Comparison of ENCODE assay signal across 15 cellular contexts in the genomic region with DNA sequence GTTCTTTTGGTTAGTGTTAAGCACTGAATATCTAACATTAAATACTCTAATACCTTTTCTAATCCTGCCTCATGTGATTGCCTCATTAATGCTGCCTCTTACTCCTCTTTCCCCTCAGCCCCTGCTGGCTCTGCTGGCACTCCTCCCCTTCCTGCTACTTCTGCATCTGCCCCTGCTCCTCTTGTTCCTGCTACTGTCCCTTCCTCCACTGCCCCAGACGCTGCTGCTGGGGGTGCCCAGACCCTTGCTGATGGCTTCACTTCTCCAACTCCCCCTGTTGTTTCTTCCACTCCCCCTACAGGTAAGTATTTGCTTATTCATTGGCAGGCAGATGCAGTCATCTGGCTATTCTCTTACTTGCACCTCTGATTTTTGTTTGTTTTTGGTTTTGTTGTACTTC.
DNase-seq lines count a peak whose midpoint lies in the region; ATAC-seq, FAIRE-seq and TF ChIP-seq lines count a peak whose summit lies in the region.
"Had no signal": no experiment of that assay in that cellular context is flagged by ENCODE, and none has a peak within 500 bp of the region (broad histone marks: within the 10 kb centered on the region; RNA-seq: fewer than 3 reads in every experiment).

No MANE protein-coding gene starts in this region.

- no peaks in the 10 kb centered on the region for H3K79me2 ChIP-seq in keratinocyte (ENCODE audit: control insufficient read depth, insufficient read depth, low read length)

- peaks cover 0 to 2% of the 10 kb centered on the region in 2 experiments for H3K36me3 ChIP-seq in keratinocyte (ENCODE audit: control insufficient read depth in 2 of 2, extremely low read depth in 1 of 2, insufficient read depth in 2 of 2, low read length in 2 of 2)

- no peaks in the 10 kb centered on the region for H4K20me1 ChIP-seq in keratinocyte (ENCODE audit: control insufficient read depth, extremely low read depth, insufficient read depth, low read length)

- H3K4me3 ChIP-seq in cardiac fibroblast (replicated peaks in 1 of 2; ENCODE audit: low read depth in 2 of 2, low read length in 2 of 2), result no peak overlapping the region
- H3K4me3 ChIP-seq in keratinocyte (ENCODE audit: control insufficient read depth in 2 of 3, extremely low read depth in 1 of 3, insufficient read depth in 2 of 3, low read depth in 1 of 3, low read length in 3 of 3), result no peak overlapping the region

- H2AFZ ChIP-seq in keratinocyte (ENCODE audit: control insufficient read depth, low read length), result no peak overlapping the region

- peak; percentile 53 for FAIRE-seq in D721Med (lab: Jason Lieb, UNC)
- FAIRE-seq in keratinocyte (lab: Jason Lieb, UNC), result no peak
- no peak for FAIRE-seq in GM12892 (lab: Jason Lieb, UNC)

- H3K9ac ChIP-seq in keratinocyte (ENCODE audit: control insufficient read depth, extremely low read depth, insufficient read depth, low read length), result no peak overlapping the region

- ATAC-seq in HG03280 (IDR thresholded peaks at IDR 0.05; ENCODE audit: unreplicated experiment), result no peak

- H3K4me1 ChIP-seq in keratinocyte (ENCODE audit: control insufficient read depth, extremely low read depth, insufficient read depth, low read length), result peaks cover 5% of the 10 kb centered on the region

- H3K9me1 ChIP-seq in keratinocyte (ENCODE audit: control insufficient read depth, extremely low read depth, insufficient read depth, low read length), result no peaks in the 10 kb centered on the region

- dilution Hi-C loops in keratinocyte (cut with MboI; ENCODE audit: extremely low pct_ligation_motif_present, low sequenced_read_pairs), result no loop called here

- peaks cover 2% of the 10 kb centered on the region for H3K9me3 ChIP-seq in keratinocyte (ENCODE audit: control insufficient read depth, low read depth, low read length)

- TF ChIP-seq CTCF in D721Med (IDR thresholded peaks at IDR 0.05; ENCODE audit: insufficient read depth, missing control alignments) (peak; percentile 9), cardiac fibroblast (IDR thresholded peaks at IDR 0.05; ENCODE audit: low read depth, low read length) (peak; percentile 30), keratinocyte (optimal IDR thresholded peaks at IDR 0.05 in 1 of 3, IDR thresholded peaks at IDR 0.05 in 1 of 3, conservative IDR thresholded peaks at IDR 0.05 in 1 of 3; ENCODE audit: extremely low read depth in 1 of 3, insufficient read depth in 2 of 3, low read length in 3 of 3) (peak; percentile 31 to 44 (median 32))

- H3K27ac ChIP-seq in keratinocyte (ENCODE audit: control insufficient read depth, insufficient read depth, low read length), result no peak overlapping the region

- TF ChIP-seq POLR2A in GM12892 (IDR thresholded peaks at IDR 0.05; ENCODE audit: low read depth, low read length), result no peak

- no peak for DNase-seq in D721Med (ENCODE audit: insufficient read length, low spot score)
- peak; percentile 64 to 65 for DNase-seq in Kasumi-1 (lab: John Stamatoyannopoulos, UW)
- peak in 1 of 2 donors; percentile 17 for DNase-seq in cardiac fibroblast (ENCODE audit: low read depth in 2 of 2)
- no peak for DNase-seq in keratinocyte (ENCODE audit: low read depth, low spot score)
- DNase-seq in DMS153 (lab: John Stamatoyannopoulos, UW), result no peak
- DNase-seq in activated CD4-positive, CD25-positive, alpha-beta regulatory T cell treated with anti-CD3 and anti-CD28 coated beads, Interleukin-2, amount 50 U/mL, for 72 hours, result no peak
- DNase-seq in GM12892 (ENCODE audit: insufficient read length), result no peak
- DNase-seq: cerebellar nuclear complex, EL, hippocampal formation, NCI-H446 treated with DMSO at 0.1 percent for 48 hours, nephron progenitor cell, substantia nigra, T-helper 1 cell had no signal

- H3K27me3 ChIP-seq in keratinocyte (ENCODE audit: control insufficient read depth, extremely low read depth, insufficient read depth, low read length), result no peaks in the 10 kb centered on the region

- H3K4me2 ChIP-seq in keratinocyte (ENCODE audit: control insufficient read depth, extremely low read depth, insufficient read depth, low read depth, low read length), result no peak overlapping the region

Comparison
In these comparisons a context has a peak if more than half of its experiments do, and no peak if none do; other contexts are left out.
1. DNase-seq: peak in Kasumi-1 (2 of 2); none in D721Med (single experiment), keratinocyte (single experiment), DMS153 (single experiment), activated CD4-positive, CD25-positive, alpha-beta regulatory T cell treated with anti-CD3 and anti-CD28 coated beads, Interleukin-2, amount 50 U/mL, for 72 hours (single experiment) and GM12892 (single experiment).
2. Peak in every context shown above with its lines, with median percentiles within 50 percentile points of each other: CTCF ChIP-seq.